21 cellular contexts compared by ENCODE assay signal in the genomic region with DNA sequence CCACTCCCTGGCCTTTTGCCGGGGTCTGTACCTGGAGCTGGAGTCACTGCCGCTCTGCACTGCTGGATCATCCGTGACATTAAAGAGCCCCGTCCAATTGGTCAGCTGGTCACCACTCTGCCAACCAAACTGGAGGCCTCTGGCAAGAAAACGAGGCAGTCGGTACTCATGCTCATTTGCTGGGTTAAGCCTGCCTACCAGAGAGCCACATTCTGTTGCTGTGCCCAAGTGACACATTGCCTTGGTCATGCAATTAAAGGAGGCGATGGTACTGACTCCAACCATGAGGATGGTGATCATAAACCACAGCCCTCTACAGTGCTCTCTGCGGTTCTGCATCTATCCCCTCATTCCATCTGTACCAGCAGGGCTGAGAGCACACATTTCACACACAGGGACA. TPM values are rescaled to one million over a fixed set of nuclear protein-coding genes. Genes with fewer than 3 reads are reported as not detected.
"Had no signal": no experiment of that assay in that cellular context is flagged by ENCODE, and none has a peak within 500 bp of the region (broad histone marks: within the 10 kb centered on the region; RNA-seq: fewer than 3 reads in every experiment).

No MANE protein-coding gene starts in this region.

- H3K27me3 ChIP-seq: colonic mucosa, heart left ventricle, neural progenitor cell, pancreas, tibial artery had no signal

- H3K9me3 ChIP-seq: colonic mucosa, heart left ventricle, pancreas, tibial artery had no signal

- H3K36me3 Mint-ChIP-seq: natural killer cell treated with Interleukin-12 subunit alpha and Interleukin-12 subunit beta and Interleukin-15 and Interleukin-18, amount 100 ng/mL, for 72 hours; neural progenitor cell; stimulated activated memory B cell treated with anti-CD40 and anti-IgM and Interleukin-4, amounts not matched to agents 10 μg/mL and 1 μg/mL and 100 μg/mL, for 72 hours had no signal

- H3K9me3 Mint-ChIP-seq: natural killer cell treated with Interleukin-12 subunit alpha and Interleukin-12 subunit beta and Interleukin-15 and Interleukin-18, amount 100 ng/mL, for 72 hours; neural progenitor cell; stimulated activated memory B cell treated with anti-CD40 and anti-IgM and Interleukin-4, amounts not matched to agents 10 μg/mL and 1 μg/mL and 100 μg/mL, for 72 hours; stimulated activated naive CD8-positive, alpha-beta T cell treated with anti-CD3 and anti-CD28 coated beads, Interleukin-15, Interleukin-2, amounts not matched to agents 100 ng/mL and 50 ng/mL, for 24 hours had no signal

- H3K4me1 Mint-ChIP-seq: stimulated activated memory B cell treated with anti-CD40 and anti-IgM and Interleukin-4, amounts not matched to agents 10 μg/mL and 1 μg/mL and 100 μg/mL, for 72 hours had no signal

- H3K4me1 ChIP-seq: colonic mucosa, neural progenitor cell, pancreas had no signal

- H3K4me3 ChIP-seq: colonic mucosa, heart left ventricle, neural progenitor cell, pancreas, smooth muscle cell, tibial artery had no signal

- H3K27ac Mint-ChIP-seq: natural killer cell treated with Interleukin-12 subunit alpha and Interleukin-12 subunit beta and Interleukin-15 and Interleukin-18, amount 100 ng/mL, for 72 hours; neural progenitor cell; progenitor cell of endocrine pancreas; stimulated activated memory B cell treated with anti-CD40 and anti-IgM and Interleukin-4, amounts not matched to agents 10 μg/mL and 1 μg/mL and 100 μg/mL, for 72 hours; stimulated activated naive CD8-positive, alpha-beta T cell treated with anti-CD3 and anti-CD28 coated beads, Interleukin-15, Interleukin-2, amounts not matched to agents 100 ng/mL and 50 ng/mL, for 24 hours had no signal

- DNase-seq: colonic mucosa; dermis blood vessel endothelial cell; effector CD4-positive, alpha-beta T cell; heart left ventricle; hippocampal formation; kidney glomerular epithelial cell; nucleus accumbens; right cardiac atrium; stimulated activated CD4-positive, alpha-beta T cell treated with anti-CD3 and anti-CD28 coated beads, Interleukin-4, amount 100 ng/mL, for 1 hour; stimulated activated CD8-positive, alpha-beta memory T cell treated with anti-CD3 and anti-CD28 coated beads, Interleukin-4, amount 100 ng/mL, for 48 hours; tibial artery had no signal

- H3K4me3 Mint-ChIP-seq: natural killer cell treated with Interleukin-12 subunit alpha and Interleukin-12 subunit beta and Interleukin-15 and Interleukin-18, amount 100 ng/mL, for 72 hours; neural progenitor cell; stimulated activated memory B cell treated with anti-CD40 and anti-IgM and Interleukin-4, amounts not matched to agents 10 μg/mL and 1 μg/mL and 100 μg/mL, for 72 hours; stimulated activated naive CD8-positive, alpha-beta T cell treated with anti-CD3 and anti-CD28 coated beads, Interleukin-15, Interleukin-2, amounts not matched to agents 100 ng/mL and 50 ng/mL, for 24 hours had no signal

- H3K27me3 Mint-ChIP-seq: stimulated activated naive CD8-positive, alpha-beta T cell treated with anti-CD3 and anti-CD28 coated beads, Interleukin-15, Interleukin-2, amounts not matched to agents 100 ng/mL and 50 ng/mL, for 24 hours had no signal

- ATAC-seq: esophagus mucosa; heart left ventricle; natural killer cell treated with Interleukin-12 subunit alpha and Interleukin-12 subunit beta and Interleukin-15 and Interleukin-18, amount 100 ng/mL, for 72 hours; pancreas; right cardiac atrium; stimulated activated memory B cell treated with anti-CD40 and anti-IgM and Interleukin-4, amounts not matched to agents 10 μg/mL and 1 μg/mL and 100 μg/mL, for 72 hours had no signal

- H3K36me3 ChIP-seq: colonic mucosa, heart left ventricle, neural progenitor cell, pancreas, tibial artery had no signal

- H3K27ac ChIP-seq: colonic mucosa, heart left ventricle, neural progenitor cell, pancreas, tibial artery had no signal

RNA-seq across cellular contexts. Expression of gene ST8SIA5, which starts 35.5 kb away (rescaled TPM):
- total RNA-seq: dermis blood vessel endothelial cell, esophagus mucosa, lung microvascular endothelial cell, ureter had no signal
- polyA plus RNA-seq: smooth muscle cell had no signal
